Comparison of ENCODE assay signal across 1 cellular context in the genomic region with DNA sequence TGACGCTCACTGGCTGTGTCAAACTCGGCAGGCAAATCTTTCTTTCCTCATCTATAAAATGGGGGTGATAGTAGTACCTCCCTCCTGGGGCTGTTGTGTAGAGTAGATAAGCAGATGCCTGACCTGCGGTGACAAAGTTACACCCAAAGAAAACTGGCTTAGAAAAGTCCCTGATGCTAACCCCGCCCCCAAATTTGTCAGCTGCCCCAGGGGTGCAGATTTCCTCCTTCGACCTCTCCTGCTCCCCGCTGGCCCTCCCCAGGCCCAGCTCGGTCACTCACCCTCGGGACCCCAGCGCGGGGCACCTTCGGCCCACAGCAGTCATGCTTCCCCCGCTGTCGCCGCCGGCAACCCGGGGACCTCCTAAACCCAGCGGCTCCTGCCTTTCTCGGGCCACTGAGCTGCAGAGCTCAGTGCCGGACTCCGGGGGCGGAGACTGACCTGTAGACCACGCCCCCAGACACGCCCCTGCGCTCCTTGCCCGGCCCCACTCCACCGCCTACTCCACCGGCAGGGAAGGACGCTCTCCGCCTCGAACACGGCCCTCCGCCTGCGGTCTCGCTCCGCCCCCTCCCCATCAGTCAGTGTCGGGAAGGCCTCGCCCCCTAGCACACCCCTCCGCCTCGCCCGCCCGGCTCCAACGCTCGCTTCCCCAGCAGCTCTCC.
TF ChIP-seq lines count a peak whose summit lies in the region.

No MANE protein-coding gene starts in this region.

TF ChIP-seq in HepG2, 621 proteins besides CTCF, POLR2A, EP300 and RAD21 (continues in another document):
- 0 out of 2 replicates have a peak, but pooled peaks have one; percentile 40 for TF ChIP-seq SPEN (CRISPR knock-in tag; IDR thresholded peaks at IDR 0.05; ENCODE audit: low read depth)
- no peak for TF ChIP-seq KDM5B (CRISPR knock-in tag; IDR thresholded peaks at IDR 0.05; ENCODE audit: borderline replicate concordance)
- TF ChIP-seq, protein P1, sequence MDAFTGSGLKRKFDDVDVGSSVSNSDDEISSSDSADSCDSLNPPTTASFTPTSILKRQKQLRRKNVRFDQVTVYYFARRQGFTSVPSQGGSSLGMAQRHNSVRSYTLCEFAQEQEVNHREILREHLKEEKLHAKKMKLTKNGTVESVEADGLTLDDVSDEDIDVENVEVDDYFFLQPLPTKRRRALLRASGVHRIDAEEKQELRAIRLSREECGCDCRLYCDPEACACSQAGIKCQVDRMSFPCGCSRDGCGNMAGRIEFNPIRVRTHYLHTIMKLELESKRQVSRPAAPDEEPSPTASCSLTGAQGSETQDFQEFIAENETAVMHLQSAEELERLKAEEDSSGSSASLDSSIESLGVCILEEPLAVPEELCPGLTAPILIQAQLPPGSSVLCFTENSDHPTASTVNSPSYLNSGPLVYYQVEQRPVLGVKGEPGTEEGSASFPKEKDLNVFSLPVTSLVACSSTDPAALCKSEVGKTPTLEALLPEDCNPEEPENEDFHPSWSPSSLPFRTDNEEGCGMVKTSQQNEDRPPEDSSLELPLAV (CRISPR knock-in tag; conservative IDR thresholded peaks at IDR 0.05; ENCODE audit: low read depth), result no peak
- TF ChIP-seq, protein P2, sequence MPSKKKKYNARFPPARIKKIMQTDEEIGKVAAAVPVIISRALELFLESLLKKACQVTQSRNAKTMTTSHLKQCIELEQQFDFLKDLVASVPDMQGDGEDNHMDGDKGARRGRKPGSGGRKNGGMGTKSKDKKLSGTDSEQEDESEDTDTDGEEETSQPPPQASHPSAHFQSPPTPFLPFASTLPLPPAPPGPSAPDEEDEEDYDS (CRISPR knock-in tag; IDR thresholded peaks at IDR 0.05), result peak; percentile 33; the same call in 1 of the 2 replicates
- TF ChIP-seq, protein P3, sequence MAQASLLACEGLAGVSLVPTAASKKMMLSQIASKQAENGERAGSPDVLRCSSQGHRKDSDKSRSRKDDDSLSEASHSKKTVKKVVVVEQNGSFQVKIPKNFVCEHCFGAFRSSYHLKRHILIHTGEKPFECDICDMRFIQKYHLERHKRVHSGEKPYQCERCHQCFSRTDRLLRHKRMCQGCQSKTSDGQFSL (CRISPR knock-in tag; IDR thresholded peaks at IDR 0.05), result no peak
- 0 out of 2 replicates have a peak, but pooled peaks have one; percentile 31 for TF ChIP-seq POGZ (CRISPR knock-in tag; IDR thresholded peaks at IDR 0.05)
- 0 out of 2 replicates have a peak, but pooled peaks have one; percentile 39 for TF ChIP-seq CBFB (CRISPR knock-in tag; IDR thresholded peaks at IDR 0.05)
- TF ChIP-seq, protein P4, sequence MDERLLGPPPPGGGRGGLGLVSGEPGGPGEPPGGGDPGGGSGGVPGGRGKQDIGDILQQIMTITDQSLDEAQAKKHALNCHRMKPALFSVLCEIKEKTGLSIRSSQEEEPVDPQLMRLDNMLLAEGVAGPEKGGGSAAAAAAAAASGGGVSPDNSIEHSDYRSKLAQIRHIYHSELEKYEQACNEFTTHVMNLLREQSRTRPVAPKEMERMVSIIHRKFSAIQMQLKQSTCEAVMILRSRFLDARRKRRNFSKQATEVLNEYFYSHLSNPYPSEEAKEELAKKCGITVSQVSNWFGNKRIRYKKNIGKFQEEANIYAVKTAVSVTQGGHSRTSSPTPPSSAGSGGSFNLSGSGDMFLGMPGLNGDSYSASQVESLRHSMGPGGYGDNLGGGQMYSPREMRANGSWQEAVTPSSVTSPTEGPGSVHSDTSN (CRISPR knock-in tag; IDR thresholded peaks at IDR 0.05), result peak; percentile 71
- TF ChIP-seq THAP11 (CRISPR knock-in tag; IDR thresholded peaks at IDR 0.05), result peak; percentile 74
- TF ChIP-seq NFYC (CRISPR knock-in tag; IDR thresholded peaks at IDR 0.05), result peak; percentile 20; the same call in 1 of the 2 replicates
- TF ChIP-seq, protein P5, sequence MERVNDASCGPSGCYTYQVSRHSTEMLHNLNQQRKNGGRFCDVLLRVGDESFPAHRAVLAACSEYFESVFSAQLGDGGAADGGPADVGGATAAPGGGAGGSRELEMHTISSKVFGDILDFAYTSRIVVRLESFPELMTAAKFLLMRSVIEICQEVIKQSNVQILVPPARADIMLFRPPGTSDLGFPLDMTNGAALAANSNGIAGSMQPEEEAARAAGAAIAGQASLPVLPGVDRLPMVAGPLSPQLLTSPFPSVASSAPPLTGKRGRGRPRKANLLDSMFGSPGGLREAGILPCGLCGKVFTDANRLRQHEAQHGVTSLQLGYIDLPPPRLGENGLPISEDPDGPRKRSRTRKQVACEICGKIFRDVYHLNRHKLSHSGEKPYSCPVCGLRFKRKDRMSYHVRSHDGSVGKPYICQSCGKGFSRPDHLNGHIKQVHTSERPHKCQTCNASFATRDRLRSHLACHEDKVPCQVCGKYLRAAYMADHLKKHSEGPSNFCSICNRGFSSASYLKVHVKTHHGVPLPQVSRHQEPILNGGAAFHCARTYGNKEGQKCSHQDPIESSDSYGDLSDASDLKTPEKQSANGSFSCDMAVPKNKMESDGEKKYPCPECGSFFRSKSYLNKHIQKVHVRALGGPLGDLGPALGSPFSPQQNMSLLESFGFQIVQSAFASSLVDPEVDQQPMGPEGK (CRISPR knock-in tag; IDR thresholded peaks at IDR 0.05), result peak; percentile 72
- 0 out of 2 replicates have a peak, but pooled peaks have one; percentile 36 for TF ChIP-seq SALL2 (CRISPR knock-in tag; IDR thresholded peaks at IDR 0.05)
- no peak for TF ChIP-seq ZNF724P (CRISPR knock-in tag; IDR thresholded peaks at IDR 0.05; ENCODE audit: borderline replicate concordance)
- TF ChIP-seq HOXA5 (CRISPR knock-in tag; IDR thresholded peaks at IDR 0.05), result peak; percentile 99
- TF ChIP-seq, protein P6, sequence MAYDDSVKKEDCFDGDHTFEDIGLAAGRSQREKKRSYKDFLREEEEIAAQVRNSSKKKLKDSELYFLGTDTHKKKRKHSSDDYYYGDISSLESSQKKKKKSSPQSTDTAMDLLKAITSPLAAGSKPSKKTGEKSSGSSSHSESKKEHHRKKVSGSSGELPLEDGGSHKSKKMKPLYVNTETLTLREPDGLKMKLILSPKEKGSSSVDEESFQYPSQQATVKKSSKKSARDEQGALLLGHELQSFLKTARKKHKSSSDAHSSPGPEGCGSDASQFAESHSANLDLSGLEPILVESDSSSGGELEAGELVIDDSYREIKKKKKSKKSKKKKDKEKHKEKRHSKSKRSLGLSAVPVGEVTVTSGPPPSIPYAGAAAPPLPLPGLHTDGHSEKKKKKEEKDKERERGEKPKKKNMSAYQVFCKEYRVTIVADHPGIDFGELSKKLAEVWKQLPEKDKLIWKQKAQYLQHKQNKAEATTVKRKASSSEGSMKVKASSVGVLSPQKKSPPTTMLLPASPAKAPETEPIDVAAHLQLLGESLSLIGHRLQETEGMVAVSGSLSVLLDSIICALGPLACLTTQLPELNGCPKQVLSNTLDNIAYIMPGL (CRISPR knock-in tag; IDR thresholded peaks at IDR 0.05; ENCODE audit: borderline replicate concordance in 1 of 2, low read depth in 1 of 2), result peak; percentile 26 to 30; a peak in 1 of 4 replicates
- TF ChIP-seq MTF2 (CRISPR knock-in tag; IDR thresholded peaks at IDR 0.05; ENCODE audit: borderline replicate concordance), result peak; percentile 79; the same call in 1 of the 2 replicates
- TF ChIP-seq ZNF160 (CRISPR knock-in tag; IDR thresholded peaks at IDR 0.05), result no peak
- TF ChIP-seq CREB1 (IDR thresholded peaks at IDR 0.05), result peak; percentile 57
- TF ChIP-seq CREB1 (CRISPR knock-in tag; IDR thresholded peaks at IDR 0.05), result no peak
- peak; percentile 70; the same call in 1 of the 2 replicates for TF ChIP-seq MEIS1 (CRISPR knock-in tag; IDR thresholded peaks at IDR 0.05; ENCODE audit: borderline replicate concordance)
- peak; percentile 95 for TF ChIP-seq MAZ (IDR thresholded peaks at IDR 0.05; ENCODE audit: borderline replicate concordance, low read depth, low read length)
- TF ChIP-seq MAZ (CRISPR knock-in tag; IDR thresholded peaks at IDR 0.05; ENCODE audit: low read depth), result peak; percentile 84
- TF ChIP-seq SOX5 (CRISPR knock-in tag; IDR thresholded peaks at IDR 0.05; ENCODE audit: borderline replicate concordance), result 0 out of 2 replicates have a peak, but pooled peaks have one; percentile 23
- TF ChIP-seq SAP130 (CRISPR knock-in tag; IDR thresholded peaks at IDR 0.05; ENCODE audit: low read depth), result peak; percentile 84
- 0 out of 2 replicates have a peak, but pooled peaks have one; percentile 11 for TF ChIP-seq NFYB (CRISPR knock-in tag; IDR thresholded peaks at IDR 0.05)
- peak; percentile 60 for TF ChIP-seq TEAD3 (CRISPR knock-in tag; optimal IDR thresholded peaks at IDR 0.05; ENCODE audit: borderline replicate concordance)
- TF ChIP-seq ZSCAN12 (CRISPR knock-in tag; IDR thresholded peaks at IDR 0.05), result no peak
- TF ChIP-seq ZNF432 (CRISPR knock-in tag; IDR thresholded peaks at IDR 0.05; ENCODE audit: borderline replicate concordance), result no peak
- 0 out of 2 replicates have a peak, but pooled peaks have one; percentile 31 for TF ChIP-seq KAT8 (CRISPR knock-in tag; IDR thresholded peaks at IDR 0.05)
- no peak for TF ChIP-seq BCL6 (CRISPR knock-in tag; IDR thresholded peaks at IDR 0.05)
- TF ChIP-seq, protein P7, sequence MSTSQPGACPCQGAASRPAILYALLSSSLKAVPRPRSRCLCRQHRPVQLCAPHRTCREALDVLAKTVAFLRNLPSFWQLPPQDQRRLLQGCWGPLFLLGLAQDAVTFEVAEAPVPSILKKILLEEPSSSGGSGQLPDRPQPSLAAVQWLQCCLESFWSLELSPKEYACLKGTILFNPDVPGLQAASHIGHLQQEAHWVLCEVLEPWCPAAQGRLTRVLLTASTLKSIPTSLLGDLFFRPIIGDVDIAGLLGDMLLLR (CRISPR knock-in tag; IDR thresholded peaks at IDR 0.05), result no peak
- TF ChIP-seq, protein P8, sequence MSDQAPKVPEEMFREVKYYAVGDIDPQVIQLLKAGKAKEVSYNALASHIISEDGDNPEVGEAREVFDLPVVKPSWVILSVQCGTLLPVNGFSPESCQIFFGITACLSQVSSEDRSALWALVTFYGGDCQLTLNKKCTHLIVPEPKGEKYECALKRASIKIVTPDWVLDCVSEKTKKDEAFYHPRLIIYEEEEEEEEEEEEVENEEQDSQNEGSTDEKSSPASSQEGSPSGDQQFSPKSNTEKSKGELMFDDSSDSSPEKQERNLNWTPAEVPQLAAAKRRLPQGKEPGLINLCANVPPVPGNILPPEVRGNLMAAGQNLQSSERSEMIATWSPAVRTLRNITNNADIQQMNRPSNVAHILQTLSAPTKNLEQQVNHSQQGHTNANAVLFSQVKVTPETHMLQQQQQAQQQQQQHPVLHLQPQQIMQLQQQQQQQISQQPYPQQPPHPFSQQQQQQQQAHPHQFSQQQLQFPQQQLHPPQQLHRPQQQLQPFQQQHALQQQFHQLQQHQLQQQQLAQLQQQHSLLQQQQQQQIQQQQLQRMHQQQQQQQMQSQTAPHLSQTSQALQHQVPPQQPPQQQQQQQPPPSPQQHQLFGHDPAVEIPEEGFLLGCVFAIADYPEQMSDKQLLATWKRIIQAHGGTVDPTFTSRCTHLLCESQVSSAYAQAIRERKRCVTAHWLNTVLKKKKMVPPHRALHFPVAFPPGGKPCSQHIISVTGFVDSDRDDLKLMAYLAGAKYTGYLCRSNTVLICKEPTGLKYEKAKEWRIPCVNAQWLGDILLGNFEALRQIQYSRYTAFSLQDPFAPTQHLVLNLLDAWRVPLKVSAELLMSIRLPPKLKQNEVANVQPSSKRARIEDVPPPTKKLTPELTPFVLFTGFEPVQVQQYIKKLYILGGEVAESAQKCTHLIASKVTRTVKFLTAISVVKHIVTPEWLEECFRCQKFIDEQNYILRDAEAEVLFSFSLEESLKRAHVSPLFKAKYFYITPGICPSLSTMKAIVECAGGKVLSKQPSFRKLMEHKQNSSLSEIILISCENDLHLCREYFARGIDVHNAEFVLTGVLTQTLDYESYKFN (CRISPR knock-in tag; conservative IDR thresholded peaks at IDR 0.05), result peak; percentile 55
- no peak for TF ChIP-seq HMG20B (CRISPR knock-in tag; conservative IDR thresholded peaks at IDR 0.05)
- TF ChIP-seq ATF1 (CRISPR knock-in tag; IDR thresholded peaks at IDR 0.05), result no peak
- no peak for TF ChIP-seq MBD4 (IDR thresholded peaks at IDR 0.05; ENCODE audit: borderline replicate concordance, low read length)
- TF ChIP-seq ZNF589 (CRISPR knock-in tag; conservative IDR thresholded peaks at IDR 0.05), result no peak
- TF ChIP-seq ZFX (CRISPR knock-in tag; IDR thresholded peaks at IDR 0.05; ENCODE audit: low read depth), result peak; percentile 50; the same call in 1 of the 2 replicates
- no peak for TF ChIP-seq ZNF337 (CRISPR knock-in tag; IDR thresholded peaks at IDR 0.05; ENCODE audit: borderline replicate concordance, low read depth)
- no peak for TF ChIP-seq NRL (CRISPR knock-in tag; IDR thresholded peaks at IDR 0.05; ENCODE audit: borderline replicate concordance)
- TF ChIP-seq, protein P9, sequence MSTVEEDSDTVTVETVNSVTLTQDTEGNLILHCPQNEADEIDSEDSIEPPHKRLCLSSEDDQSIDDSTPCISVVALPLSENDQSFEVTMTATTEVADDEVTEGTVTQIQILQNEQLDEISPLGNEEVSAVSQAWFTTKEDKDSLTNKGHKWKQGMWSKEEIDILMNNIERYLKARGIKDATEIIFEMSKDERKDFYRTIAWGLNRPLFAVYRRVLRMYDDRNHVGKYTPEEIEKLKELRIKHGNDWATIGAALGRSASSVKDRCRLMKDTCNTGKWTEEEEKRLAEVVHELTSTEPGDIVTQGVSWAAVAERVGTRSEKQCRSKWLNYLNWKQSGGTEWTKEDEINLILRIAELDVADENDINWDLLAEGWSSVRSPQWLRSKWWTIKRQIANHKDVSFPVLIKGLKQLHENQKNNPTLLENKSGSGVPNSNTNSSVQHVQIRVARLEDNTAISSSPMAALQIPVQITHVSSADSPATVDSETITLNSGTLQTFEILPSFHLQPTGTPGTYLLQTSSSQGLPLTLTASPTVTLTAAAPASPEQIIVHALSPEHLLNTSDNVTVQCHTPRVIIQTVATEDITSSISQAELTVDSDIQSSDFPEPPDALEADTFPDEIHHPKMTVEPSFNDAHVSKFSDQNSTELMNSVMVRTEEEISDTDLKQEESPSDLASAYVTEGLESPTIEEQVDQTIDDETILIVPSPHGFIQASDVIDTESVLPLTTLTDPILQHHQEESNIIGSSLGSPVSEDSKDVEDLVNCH (CRISPR knock-in tag; IDR thresholded peaks at IDR 0.05), result no peak
- no peak for TF ChIP-seq ZNF329 (CRISPR knock-in tag; IDR thresholded peaks at IDR 0.05; ENCODE audit: low read depth)
- TF ChIP-seq KLF9 (CRISPR knock-in tag; IDR thresholded peaks at IDR 0.05; ENCODE audit: low read depth), result no peak
